16 cellular contexts compared by ENCODE assay signal in genomic region chr17:58304735-58305486, GRCh38. TPM values are rescaled to one million over a fixed set of nuclear protein-coding genes. Genes with fewer than 3 reads are reported as not detected.
A peak's percentile ranks its signal among the peaks of the same experiment; 100 is the strongest.
DNase-seq lines count a peak whose midpoint lies in the region; ATAC-seq and TF ChIP-seq lines count a peak whose summit lies in the region.
"Had no signal": no experiment of that assay in that cellular context is flagged by ENCODE, and none has a peak within 500 bp of the region (broad histone marks: within the 10 kb centered on the region; RNA-seq: fewer than 3 reads in every experiment).

No MANE protein-coding gene starts in this region.

- H3K27me3 Mint-ChIP-seq in H9 (ENCODE audit: low read depth) = peaks cover 7% of the 10 kb centered on the region
- H3K27me3 Mint-ChIP-seq: T-cell had no signal

- H2BK20ac ChIP-seq in H9 (ENCODE audit: low read depth, low read length, poor library complexity, severe bottlenecking) = no peak overlapping the region

- no peak overlapping the region for H2BK15ac ChIP-seq in H9 (ENCODE audit: low read depth, low read length)

- WGBS in H9 (ENCODE audit: extremely low coverage, insufficient read length, low lambda C conversion rate) = no CpG with 5 or more reads among the region's 14 CpGs

- H3K56ac ChIP-seq in H9 (ENCODE audit: insufficient read length, low read depth, low read length) = no peak overlapping the region

- H3K79me1 ChIP-seq in H9 (ENCODE audit: insufficient read depth, low read depth, low read length, poor library complexity, severe bottlenecking) = no peaks in the 10 kb centered on the region

- H3K4me3 Mint-ChIP-seq in H9 = no peak overlapping the region
- H3K4me3 Mint-ChIP-seq: mesothelial cell of epicardium, T-cell had no signal

- no peak overlapping the region for H3T11ph ChIP-seq in H9 (ENCODE audit: low read length)

- no peaks in the 10 kb centered on the region for H3K23me2 ChIP-seq in H9 (ENCODE audit: insufficient read length, low read depth, low read length, poor library complexity, severe bottlenecking)

- H4K5ac ChIP-seq in H9 (ENCODE audit: insufficient read length, low read depth, low read length) = no peak overlapping the region

- H2BK5ac ChIP-seq in H9 (ENCODE audit: insufficient read length, low read length) = no peak overlapping the region

- no peak overlapping the region for H3K23ac ChIP-seq in H9 (ENCODE audit: insufficient read length, low read depth, low read length)

- peak overlapping the region; percentile 68 for H3K14ac ChIP-seq in H9 (ENCODE audit: insufficient read depth, low read length)

- H2AFZ ChIP-seq in H9 (ENCODE audit: low read length) = no peak overlapping the region

- H3K4me1 Mint-ChIP-seq in H9 = peaks cover 5 to 36% of the 10 kb centered on the region in 2 experiments
- H3K4me1 Mint-ChIP-seq: mesothelial cell of epicardium had no signal

- peak overlapping the region; percentile 91 for H3K18ac ChIP-seq in H9 (ENCODE audit: insufficient read length, low read depth, low read length)

- peaks cover 0 to 74% (median 56%) of the 10 kb centered on the region in 11 experiments; a peak in 20 of 22 replicates for H3K36me3 ChIP-seq in BLaER1 treated with 17β-estradiol and CSF1 and Interleukin-3, amounts not matched to agents 10 nM and 100 nM
- H3K36me3 ChIP-seq: gastrocnemius medialis had no signal

- no peak overlapping the region for H4K8ac ChIP-seq in H9 (replicated peaks; ENCODE audit: insufficient read length, low read depth, low read length)

- H3K4me2 ChIP-seq in BLaER1 treated with 17β-estradiol and CSF1 and Interleukin-3, amounts not matched to agents 10 nM and 100 nM = peak overlapping the region; percentile 39 to 75 (median 60); a peak in 18 of 22 replicates
- H3K4me2 ChIP-seq in H9 (ENCODE audit: insufficient read depth, insufficient read length, low read length) = no peak overlapping the region

- peak overlapping the region in 7 of 11 experiments; percentile 1 to 49 (median 25); a peak in 4 of 22 replicates for H3K9ac ChIP-seq in BLaER1 treated with 17β-estradiol and CSF1 and Interleukin-3, amounts not matched to agents 10 nM and 100 nM
- H3K9ac ChIP-seq in H9 (ENCODE audit: extremely low read depth, insufficient read length, low read length) = no peak overlapping the region

- no peak overlapping the region for H3K4me3 ChIP-seq in BLaER1 treated with 17β-estradiol and CSF1 and Interleukin-3, amounts not matched to agents 10 nM and 100 nM
- H3K4me3 ChIP-seq: gastrocnemius medialis, GM12878 had no signal

- no peak for TF ChIP-seq CTCF in H9 (conservative IDR thresholded peaks at IDR 0.05)

- no peak overlapping the region for H2AK5ac ChIP-seq in H9 (ENCODE audit: insufficient read length, low read length)

- H4K91ac ChIP-seq in H9 (ENCODE audit: insufficient read length, low read depth, low read length) = peak overlapping the region; percentile 60

- H3K27ac Mint-ChIP-seq in H9 = no peak overlapping the region
- H3K27ac Mint-ChIP-seq: mesothelial cell of epicardium, T-cell had no signal

- DNase-seq in H9 (no peak), mesenteric fat pad (ENCODE audit: low spot score) (peak; percentile 86), NK-92 (lab: John Stamatoyannopoulos, UW; ENCODE audit: unreplicated experiment) (no peak), foreskin melanocyte (no peak)
- DNase-seq in activated CD8-positive, alpha-beta memory T cell treated with anti-CD3 and anti-CD28 coated beads, Interleukin-2, amount 50 U/mL, for 48 hours = peak; percentile 49
- DNase-seq: gastrocnemius medialis, right cardiac atrium had no signal

- peak overlapping the region; percentile 94 for H2BK12ac ChIP-seq in H9 (ENCODE audit: insufficient read length, low read depth, low read length)

- peak overlapping the region in 7 of 11 experiments; percentile 47 to 73 (median 62); a peak in 14 of 22 replicates for H3K27ac ChIP-seq in BLaER1 treated with 17β-estradiol and CSF1 and Interleukin-3, amounts not matched to agents 10 nM and 100 nM
- no peak overlapping the region for H3K27ac ChIP-seq in H9 (ENCODE audit: insufficient read length, low read depth, low read length)
- H3K27ac ChIP-seq: gastrocnemius medialis, RWPE1 had no signal

- H4K20me1 ChIP-seq in BLaER1 treated with 17β-estradiol and CSF1 and Interleukin-3, amounts not matched to agents 10 nM and 100 nM = peaks cover 0 to 11% (median 0%) of the 10 kb centered on the region in 11 experiments; a peak in 1 of 22 replicates
- H4K20me1 ChIP-seq in H9 (ENCODE audit: control insufficient read depth, insufficient read depth, insufficient read length) = no peaks in the 10 kb centered on the region

- no peaks in the 10 kb centered on the region for H3K36me3 Mint-ChIP-seq in H9 (ENCODE audit: insufficient read depth in 1 of 3, low read depth in 3 of 3)

- ATAC-seq in GM21723 (IDR thresholded peaks at IDR 0.05; ENCODE audit: unreplicated experiment) (no peak), GM21360 (IDR thresholded peaks at IDR 0.05; ENCODE audit: unreplicated experiment) (no peak)
- ATAC-seq: gastrocnemius medialis had no signal

- H3K4ac ChIP-seq in H9 (ENCODE audit: low read depth, low read length) = no peak overlapping the region

- H3K27me3 ChIP-seq in BLaER1 treated with 17β-estradiol and CSF1 and Interleukin-3, amounts not matched to agents 10 nM and 100 nM = no peaks in the 10 kb centered on the region
- no peaks in the 10 kb centered on the region for H3K27me3 ChIP-seq in H9 (ENCODE audit: insufficient read depth, low read length)
- H3K27me3 ChIP-seq: gastrocnemius medialis had no signal

- no peaks in the 10 kb centered on the region for H3K79me2 ChIP-seq in H9 (ENCODE audit: insufficient read depth, low read length)

- no peaks in the 10 kb centered on the region for H3K9me3 ChIP-seq in BLaER1 treated with 17β-estradiol and CSF1 and Interleukin-3, amounts not matched to agents 10 nM and 100 nM (replicated peaks in 1 of 11)
- no peaks in the 10 kb centered on the region for H3K9me3 ChIP-seq in H9 (ENCODE audit: control insufficient read depth, low read depth, low read length)
- H3K9me3 ChIP-seq: Caco-2, gastrocnemius medialis had no signal

- H3K4me1 ChIP-seq in BLaER1 treated with 17β-estradiol and CSF1 and Interleukin-3, amounts not matched to agents 10 nM and 100 nM = peaks cover 21 to 55% (median 31%) of the 10 kb centered on the region in 10 experiments
- no peaks in the 10 kb centered on the region for H3K4me1 ChIP-seq in H9 (ENCODE audit: insufficient read depth, low read length)
- H3K4me1 ChIP-seq: Caco-2, gastrocnemius medialis had no signal

- no peak overlapping the region for H2BK120ac ChIP-seq in H9 (ENCODE audit: low read depth, low read length, poor library complexity, severe bottlenecking)

- no peaks in the 10 kb centered on the region for H3K9me3 Mint-ChIP-seq in H9
- H3K9me3 Mint-ChIP-seq: T-cell had no signal

RNA-seq across cellular contexts. Expression of gene TSPOAP1, which starts 23.7 kb away (rescaled TPM):
- 17.3 and 19.0 TPM in 2 replicates for total RNA-seq in H9 (2021)
- total RNA-seq in mesenteric fat pad = 1.3 TPM
- total RNA-seq: G401 had no signal

RNA-seq across cellular contexts. Expression of gene MPO, which starts 24.2 kb away (rescaled TPM):
- total RNA-seq in H9 (2021) = not detected in 2 replicates
- 0.35 TPM for total RNA-seq in mesenteric fat pad
- total RNA-seq: G401, mesothelial cell of epicardium had no signal

RNA-seq across cellular contexts. Expression of gene SUPT4H1, which starts 47.1 kb away (rescaled TPM):
- total RNA-seq in H9 (2021) (107 and 109 TPM in 2 replicates), mesenteric fat pad (61.9 TPM)

Comparison
In these comparisons a context has a peak if more than half of its experiments do, and no peak if none do; other contexts are left out.
1. DNase-seq: peak in activated CD8-positive, alpha-beta memory T cell treated with anti-CD3 and anti-CD28 coated beads, Interleukin-2, amount 50 U/mL, for 48 hours (single experiment) and mesenteric fat pad (single experiment); none in H9 (single experiment), NK-92 (single experiment) and foreskin melanocyte (single experiment).